ENCODE assay signal across 19 cellular contexts in the genomic region with DNA sequence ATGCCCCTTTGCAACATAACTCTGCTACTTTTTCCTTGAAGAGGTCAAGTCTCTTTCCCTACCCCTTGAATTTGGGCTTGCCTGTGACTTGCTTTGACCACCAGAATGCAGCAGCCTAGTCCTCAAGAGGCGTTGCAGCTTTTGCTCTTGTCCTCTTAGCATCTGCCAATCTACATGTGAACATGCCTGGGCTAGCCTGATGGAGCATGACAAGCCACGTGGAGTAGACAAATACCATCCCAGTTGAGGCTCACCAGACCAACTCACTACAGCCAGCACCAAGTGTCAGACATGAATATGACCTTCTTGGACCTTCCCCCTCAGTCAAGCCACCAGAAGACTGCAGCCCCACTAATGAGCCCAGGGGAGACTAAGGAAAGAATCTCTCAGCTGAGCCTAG. TPM values are rescaled to one million over a fixed set of nuclear protein-coding genes. Genes with fewer than 3 reads are reported as not detected.
DNase-seq lines count a peak whose midpoint lies in the region; ATAC-seq and TF ChIP-seq lines count a peak whose summit lies in the region.
"Had no signal": no experiment of that assay in that cellular context is flagged by ENCODE, and none has a peak within 500 bp of the region (broad histone marks: within the 10 kb centered on the region; RNA-seq: fewer than 3 reads in every experiment).

No MANE protein-coding gene starts in this region.

- peaks cover 19% of the 10 kb centered on the region for H3K4me1 ChIP-seq in BLaER1

- H3K4me3 ChIP-seq in BLaER1 = no peak overlapping the region
- H3K4me3 ChIP-seq: heart left ventricle, upper lobe of right lung had no signal

- no peak overlapping the region for H3K27ac ChIP-seq in BLaER1
- H3K27ac ChIP-seq: heart left ventricle, neutrophil, upper lobe of right lung had no signal

- no peak for TF ChIP-seq CTCF in GM10266 (IDR thresholded peaks at IDR 0.05; ENCODE audit: control insufficient read depth, insufficient read depth, low read depth, missing control alignments)

- H3K9me3 ChIP-seq in BLaER1 = peaks cover 3% of the 10 kb centered on the region; the same call in 1 of the 2 replicates
- H3K9me3 ChIP-seq: neutrophil, upper lobe of right lung had no signal

- ATAC-seq in HG02884 (IDR thresholded peaks at IDR 0.05; ENCODE audit: unreplicated experiment) = no peak
- ATAC-seq: heart left ventricle, left ventricle myocardium superior, upper lobe of right lung had no signal

- DNase-seq in DMS153 treated with DMSO at 0.1 percent for 48 hours (lab: John Stamatoyannopoulos, UW; ENCODE audit: unreplicated experiment) (peak; percentile 4), astrocyte of the hippocampus (ENCODE audit: low read depth, low spot score) (peak; percentile 0), mesenteric fat pad (ENCODE audit: low spot score) (peak; percentile 57), T-helper 1 cell (no peak), NCI-H2081 treated with DMSO at 0.1 percent for 48 hours (lab: John Stamatoyannopoulos, UW) (no peak), GM10266 (ENCODE audit: extremely low spot score) (no peak)
- DNase-seq: activated CD4-positive, alpha-beta memory T cell treated with anti-CD3 and anti-CD28 coated beads, Interleukin-2, amount 10 ng/mL, durations not matched to agents 7 days and 5 days; activated CD4-positive, CD25-positive, alpha-beta regulatory T cell; activated naive CD4-positive, alpha-beta T cell treated with Interleukin-2 at 50 U/mL for 16 hours; activated T-cell treated with anti-CD3 and anti-CD28 coated beads for 4 hours; HCEC 1CT; heart left ventricle; left ventricle myocardium superior; NK-92 treated with Interleukin-12 subunit alpha and Interleukin-12 subunit beta, amount 100 ng/mL, for 24 hours; upper lobe of right lung had no signal

- no peak overlapping the region for H3K9ac ChIP-seq in BLaER1

- peak overlapping the region; percentile 39 for H3K4me2 ChIP-seq in BLaER1

- no peaks in the 10 kb centered on the region for H4K20me1 ChIP-seq in BLaER1

- H3K36me3 ChIP-seq in BLaER1 = no peaks in the 10 kb centered on the region
- H3K36me3 ChIP-seq: heart left ventricle, neutrophil, upper lobe of right lung had no signal

- no peaks in the 10 kb centered on the region for H3K27me3 ChIP-seq in BLaER1
- H3K27me3 ChIP-seq: heart left ventricle, neutrophil, upper lobe of right lung had no signal

RNA-seq across cellular contexts. Expression of gene AMOTL2, which starts 32.9 kb away (rescaled TPM):
- 272 TPM for total RNA-seq in mesenteric fat pad
- total RNA-seq: activated CD4-positive, alpha-beta memory T cell treated with anti-CD3 and anti-CD28 coated beads, Interleukin-2, amount 10 ng/mL, durations not matched to agents 7 days and 5 days; T-helper 2 cell treated with Interferon-gamma antibody and Interleukin-4, amounts not matched to agents 100 ng/mL and 5 ng/mL, for 36 hours had no signal

Comparison
In these comparisons a context has a peak if more than half of its experiments do, and no peak if none do; other contexts are left out.
1. DNase-seq: peak in DMS153 treated with DMSO at 0.1 percent for 48 hours (single experiment), astrocyte of the hippocampus (single experiment) and mesenteric fat pad (single experiment); none in T-helper 1 cell (0 of 5), NCI-H2081 treated with DMSO at 0.1 percent for 48 hours (single experiment) and GM10266 (single experiment).